8 cellular contexts compared by ENCODE assay signal in genomic region chr2:25606892-25607291, GRCh38.
DNase-seq lines count a peak whose midpoint lies in the region; ATAC-seq and TF ChIP-seq lines count a peak whose summit lies in the region.

No MANE protein-coding gene starts in this region.

- TF ChIP-seq CTCF in WTC11 (IDR thresholded peaks at IDR 0.05) (0 out of 2 replicates have a peak, but pooled peaks have one; percentile 21), mucosa of descending colon (IDR thresholded peaks at IDR 0.05) (no peak)

- no peak overlapping the region for H3K4me2 ChIP-seq in Karpas-422 (ENCODE audit: low read depth, low read length, poor library complexity, severe bottlenecking)

- H3K9me3 ChIP-seq in Karpas-422 (ENCODE audit: low read length) (no peaks in the 10 kb centered on the region), mucosa of descending colon (no peaks in the 10 kb centered on the region)

- intact Hi-C loops in mucosa of descending colon (cut with DNase I, micrococcal nuclease): no loop called here

- H3K9me2 ChIP-seq in Karpas-422 (replicated peaks; ENCODE audit: insufficient read depth, low read length): no peaks in the 10 kb centered on the region

- CTCF ChIA-PET in WTC11 (lab: Charles Lee): interaction anchor here (0.6 to 3.8 kb wide), 24 partner anchors 8 to 297 kb away, joined by 3 to 90 read pairs (median 4); no protein-coding TSS in a partner anchor

- H3K27ac ChIP-seq in Karpas-422 (ENCODE audit: low read length): no peak overlapping the region

- no peaks in the 10 kb centered on the region; the same call in 1 of the 2 replicates for H3K4me1 Mint-ChIP-seq in WTC11

- H4K20me1 ChIP-seq in Karpas-422 (ENCODE audit: insufficient read depth, low read depth, low read length): peaks cover 5% of the 10 kb centered on the region; the same call in 1 of the 2 replicates

- POLR2A ChIA-PET in WTC11 (lab: Charles Lee): interaction anchor here (1.2 kb wide), 1 partner anchor 67 kb away, joined by 3 read pairs; the partner anchor contains the start of gene DTNB

- H3K36me3 ChIP-seq in Karpas-422 (ENCODE audit: insufficient read depth, low read length) (no peaks in the 10 kb centered on the region), mucosa of descending colon (ENCODE audit: low read depth) (no peaks in the 10 kb centered on the region)

- no peaks in the 10 kb centered on the region for H3K36me3 Mint-ChIP-seq in WTC11

- ATAC-seq in WTC11 (no peak), mucosa of descending colon (no peak)

- no peak overlapping the region for H3K4me3 ChIP-seq in Karpas-422 (ENCODE audit: low read length)
- H3K4me3 ChIP-seq in mucosa of descending colon: no peak overlapping the region

- H3K79me2 ChIP-seq in Karpas-422 (ENCODE audit: low read length): no peaks in the 10 kb centered on the region

- no peak overlapping the region for H2AFZ ChIP-seq in Karpas-422 (ENCODE audit: low read length)

- H3K27ac Mint-ChIP-seq in WTC11: no peak overlapping the region

- no peaks in the 10 kb centered on the region for H3K27me3 ChIP-seq in Karpas-422 (ENCODE audit: low read length)

- no peaks in the 10 kb centered on the region for H3K9me3 Mint-ChIP-seq in WTC11

- no peak overlapping the region for H3K9ac ChIP-seq in Karpas-422 (ENCODE audit: low read length)

- no peaks in the 10 kb centered on the region for H3K27me3 Mint-ChIP-seq in WTC11 (ENCODE audit: low read depth)

- DNase-seq in DMS 273 (lab: John Stamatoyannopoulos, UW; ENCODE audit: unreplicated experiment) (peak; percentile 49), DMS 273 treated with DMSO at 0.1 percent for 48 hours (lab: John Stamatoyannopoulos, UW) (no peak), Karpas-422 (peak; percentile 70), WTC11 (ENCODE audit: low spot score) (no peak), iris pigment epithelial cell (ENCODE audit: low read depth) (peak; percentile 46), NCI-H226 (no peak), mucosa of descending colon (no peak)
- no peak for DNase-seq in activated CD4-positive, alpha-beta T cell treated with anti-CD3 and anti-CD28 coated beads, Interleukin-2, amount 50 U/mL, for 4 hours

- H3K4me1 ChIP-seq in Karpas-422 (ENCODE audit: low read length) (no peaks in the 10 kb centered on the region), mucosa of descending colon (ENCODE audit: low read depth) (no peaks in the 10 kb centered on the region)

- H3K4me3 Mint-ChIP-seq in WTC11: no peak overlapping the region

TF ChIP-seq in WTC11, 78 proteins besides CTCF, POLR2A, EP300 and RAD21:
- TF ChIP-seq ZNF317 (CRISPR knock-in tag; IDR thresholded peaks at IDR 0.05; ENCODE audit: borderline replicate concordance, low read depth) (no peak), NFATC4 (CRISPR knock-in tag; IDR thresholded peaks at IDR 0.05) (no peak), FOXJ3 (CRISPR knock-in tag; IDR thresholded peaks at IDR 0.05; ENCODE audit: borderline replicate concordance) (no peak), ZNF281 (CRISPR knock-in tag; IDR thresholded peaks at IDR 0.05) (no peak), SOX15 (CRISPR knock-in tag; IDR thresholded peaks at IDR 0.05) (no peak), SMAD3 (CRISPR knock-in tag; IDR thresholded peaks at IDR 0.05; ENCODE audit: borderline replicate concordance) (no peak), MAX (CRISPR knock-in tag; IDR thresholded peaks at IDR 0.05) (no peak), JAZF1 (CRISPR knock-in tag; IDR thresholded peaks at IDR 0.05) (no peak)
TF ChIP-seq in WTC11: peak in this region for 0.

Comparison
In these comparisons a context has a peak if more than half of its experiments do, and no peak if none do; other contexts are left out.
1. DNase-seq: peak in DMS 273 (single experiment), Karpas-422 (single experiment) and iris pigment epithelial cell (single experiment); none in DMS 273 treated with DMSO at 0.1 percent for 48 hours (single experiment), WTC11 (single experiment), NCI-H226 (single experiment), activated CD4-positive, alpha-beta T cell treated with anti-CD3 and anti-CD28 coated beads, Interleukin-2, amount 50 U/mL, for 4 hours (0 of 2) and mucosa of descending colon (0 of 3).